ENCODE assay signal across 21 cellular contexts in the genomic region with DNA sequence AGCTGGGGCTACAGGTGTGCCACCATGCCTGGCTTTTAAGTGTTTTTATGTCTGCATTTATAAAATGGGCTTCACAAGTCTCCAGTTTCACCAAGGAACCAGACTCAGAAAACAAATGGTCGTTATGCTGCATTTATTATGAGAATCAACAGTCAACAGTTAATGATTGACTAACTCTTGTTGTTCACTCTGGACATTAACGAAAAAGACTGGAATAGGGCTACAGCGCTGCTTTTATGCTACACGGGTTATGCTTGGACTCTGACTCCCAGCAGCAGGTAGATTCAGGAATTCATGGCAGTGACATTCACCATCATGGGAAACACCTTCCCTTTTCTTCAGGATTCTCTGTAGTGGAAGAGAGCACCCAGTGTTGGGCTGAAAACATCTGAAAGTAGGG.
"Had no signal": no experiment of that assay in that cellular context is flagged by ENCODE, and none has a peak within 500 bp of the region (broad histone marks: within the 10 kb centered on the region; RNA-seq: fewer than 3 reads in every experiment).

No MANE protein-coding gene starts in this region.

- ATAC-seq: heart left ventricle; naive thymus-derived CD4-positive, alpha-beta T cell; right cardiac atrium; stimulated activated effector memory CD8-positive, alpha-beta T cell treated with anti-CD3 and anti-CD28 coated beads, Interleukin-12 subunit alpha, Interleukin-12 subunit beta, amount 100 ng/mL, for 72 hours; stimulated activated naive CD8-positive, alpha-beta T cell treated with anti-CD3 and anti-CD28 coated beads, Interleukin-15, Interleukin-2, amounts not matched to agents 100 U/mL and 50 U/mL, for 24 hours; upper lobe of right lung had no signal

- DNase-seq: central memory CD4-positive, alpha-beta T cell; effector CD4-positive, alpha-beta T cell; endodermal cell; foreskin melanocyte; heart left ventricle; hippocampal formation; kidney glomerular epithelial cell; left ventricle myocardium inferior; mesenchymal stem cell; midbrain; naive thymus-derived CD4-positive, alpha-beta T cell; posterior cingulate gyrus; right cardiac atrium; stimulated activated CD4-positive, alpha-beta T cell treated with anti-CD3 and anti-CD28 coated beads, Interleukin-4, amount 100 ng/mL, for 1 hour; stimulated activated CD8-positive, alpha-beta memory T cell treated with anti-CD3 and anti-CD28 coated beads, Interleukin-4, amount 100 ng/mL, for 48 hours; stimulated activated naive CD8-positive, alpha-beta T cell treated with anti-CD3 and anti-CD28 coated beads, Interleukin-15, Interleukin-2, amounts not matched to agents 100 U/mL and 50 U/mL, for 24 hours; upper lobe of right lung had no signal

- H3K9me3 ChIP-seq: heart left ventricle, left ventricle myocardium inferior, tibial nerve, upper lobe of right lung had no signal

- H3K27me3 ChIP-seq: heart left ventricle, tibial nerve, upper lobe of right lung had no signal

- H3K4me3 ChIP-seq: coronary artery, heart left ventricle, left ventricle myocardium inferior, lung, tibial nerve, upper lobe of right lung had no signal

- H3K4me1 ChIP-seq: heart left ventricle, left ventricle myocardium inferior, tibial nerve, upper lobe of right lung had no signal

- H3K27ac ChIP-seq: coronary artery, heart left ventricle, left ventricle myocardium inferior, tibial nerve, upper lobe of right lung had no signal
